10 cellular contexts compared by ENCODE assay signal in genomic region chr2:104976603-104977120, GRCh38.
DNase-seq lines count a peak whose midpoint lies in the region; ATAC-seq, FAIRE-seq and TF ChIP-seq lines count a peak whose summit lies in the region.
"Had no signal": no experiment of that assay in that cellular context is flagged by ENCODE, and none has a peak within 500 bp of the region (broad histone marks: within the 10 kb centered on the region; RNA-seq: fewer than 3 reads in every experiment).

No MANE protein-coding gene starts in this region.

- ATAC-seq in GM18508 (IDR thresholded peaks at IDR 0.05; ENCODE audit: insufficient read depth, unreplicated experiment) = peak; percentile 93
- peak; percentile 95 for ATAC-seq in HG02623 (IDR thresholded peaks at IDR 0.05; ENCODE audit: unreplicated experiment)

- intact Hi-C loops in kidney (cut with DNase I) = no loop called here

- peak overlapping the region; percentile 94 for H2AFZ ChIP-seq in H1 (ENCODE audit: low read length)

- H3K9me3 ChIP-seq in H1 (ENCODE audit: insufficient read depth in 2 of 2, low read depth in 1 of 2, low read length in 1 of 2) (peaks cover 0 to 3% of the 10 kb centered on the region in 2 experiments; a peak in 1 of 4 replicates), kidney (ENCODE audit: control insufficient read depth in 1 of 2, low read length in 2 of 2) (no peaks in the 10 kb centered on the region)

- H4K20me1 ChIP-seq in H1 (replicated peaks in 1 of 2; ENCODE audit: control insufficient read depth in 1 of 2, insufficient read depth in 2 of 2, low read length in 2 of 2) = no peaks in the 10 kb centered on the region

- TF ChIP-seq CTCF in C4-2B (conservative IDR thresholded peaks at IDR 0.05) = peak; percentile 61
- TF ChIP-seq CTCF in H1 (IDR thresholded peaks at IDR 0.05; ENCODE audit: control extremely low read depth in 1 of 3, insufficient read depth in 1 of 3, low read depth in 1 of 3, low read length in 3 of 3) = peak; percentile 57 to 78 (median 60)
- TF ChIP-seq CTCF in kidney (IDR thresholded peaks at IDR 0.05; ENCODE audit: borderline replicate concordance, extremely low read depth, insufficient read depth) = no peak

- H3K4me3 ChIP-seq in H1 (ENCODE audit: extremely low read depth in 1 of 4, insufficient read depth in 2 of 4, low read depth in 3 of 4, low read length in 4 of 4) (no peak overlapping the region), kidney (ENCODE audit: low read length in 2 of 2) (no peak overlapping the region)

- no peak overlapping the region for H2AK5ac ChIP-seq in H1 (ENCODE audit: low read depth, low read length)

- DNase-seq in MV-4-11 (lab: John Stamatoyannopoulos, UW) = peak; percentile 91
- DNase-seq in H1 (ENCODE audit: low read depth in 1 of 2, low spot score in 2 of 2) = peak in 1 of 2 experiments; percentile 63
- DNase-seq in kidney = no peak
- DNase-seq in dermis blood vessel endothelial cell = no peak
- no peak for DNase-seq in 8988T
- DNase-seq: IMR-90 had no signal

- H2BK20ac ChIP-seq in H1 (ENCODE audit: low read length) = no peak overlapping the region

- H3K4ac ChIP-seq in H1 (replicated peaks; ENCODE audit: insufficient read length, low read depth, low read length) = no peak overlapping the region

- no peak overlapping the region for H3K56ac ChIP-seq in H1 (replicated peaks; ENCODE audit: insufficient read length, low read depth, low read length)

- peak; percentile 62 for FAIRE-seq in H1 (lab: Jason Lieb, UNC)
- no peak for FAIRE-seq in kidney (lab: Jason Lieb, UNC)
- FAIRE-seq: endometrium had no signal

- 66% methylated on average over 4 of the region's 4 CpGs; no CpG with 5 or more reads in 1 of the 2 experiments for WGBS in H1 (ENCODE audit: extremely low coverage in 1 of 2, insufficient coverage in 1 of 2, insufficient read length in 1 of 2, insufficient replicate concordance in 2 of 2, low coverage in 1 of 2, low lambda C conversion rate in 2 of 2, missing lambda C conversion rate in 1 of 2), 2 experiments

- no peak overlapping the region; a peak in 1 of 4 replicates for H3K4me2 ChIP-seq in H1 (ENCODE audit: insufficient read depth in 1 of 2, low read depth in 2 of 2, low read length in 2 of 2)

- no peaks in the 10 kb centered on the region; a peak in 1 of 7 replicates for H3K27me3 ChIP-seq in H1 (replicated peaks in 1 of 4; ENCODE audit: control insufficient read depth in 3 of 4, extremely low read depth in 1 of 4, insufficient read depth in 3 of 4, low read length in 3 of 4)

- no peak overlapping the region for H3K27ac ChIP-seq in C4-2B
- no peak overlapping the region for H3K27ac ChIP-seq in H1 (ENCODE audit: low read depth, low read length)
- H3K27ac ChIP-seq in kidney (ENCODE audit: low read depth in 2 of 2, low read length in 2 of 2) = no peak overlapping the region

- POLR2A ChIA-PET in H1 (lab: Charles Lee; ENCODE audit: partially characterized antibody) = no interaction called here

- H3K23ac ChIP-seq in H1 (ENCODE audit: insufficient read length) = no peak overlapping the region

- no peak overlapping the region for H4K5ac ChIP-seq in H1 (ENCODE audit: insufficient read length, low read depth, low read length)

- TF ChIP-seq RAD21 in H1 (IDR thresholded peaks at IDR 0.05 in 1 of 2, conservative IDR thresholded peaks at IDR 0.05 in 1 of 2; ENCODE audit: low read depth in 2 of 2, low read length in 2 of 2) = peak; percentile 36 to 59

- H4K91ac ChIP-seq in H1 (replicated peaks; ENCODE audit: insufficient read length, low read length) = no peak overlapping the region

- H2BK15ac ChIP-seq in H1 (ENCODE audit: low read length) = no peak overlapping the region

- H3K4me1 ChIP-seq in H1 (replicated peaks in 1 of 4; ENCODE audit: control insufficient read depth in 3 of 4, insufficient read depth in 4 of 4, low read length in 3 of 4) = no peaks in the 10 kb centered on the region
- H3K4me1 ChIP-seq in kidney (ENCODE audit: control insufficient read depth in 1 of 2, insufficient read depth in 1 of 2, low read depth in 1 of 2, low read length in 2 of 2) = no peaks in the 10 kb centered on the region

- H3K9ac ChIP-seq in H1 (replicated peaks in 1 of 4; ENCODE audit: extremely low read depth in 1 of 4, low read depth in 3 of 4, low read length in 3 of 4) (no peak overlapping the region), kidney (ENCODE audit: low read length in 2 of 2) (no peak overlapping the region)

- no peak overlapping the region for H3K18ac ChIP-seq in H1 (ENCODE audit: extremely low read depth, low read length)

- H3K23me2 ChIP-seq in H1 (ENCODE audit: low read depth, low read length) = no peaks in the 10 kb centered on the region

- no peaks in the 10 kb centered on the region for H3K79me2 ChIP-seq in H1 (ENCODE audit: control insufficient read depth in 1 of 2, insufficient read depth in 2 of 2, low read length in 2 of 2)

- no peak for TF ChIP-seq POLR2A in H1 (IDR thresholded peaks at IDR 0.05; ENCODE audit: control extremely low read depth in 1 of 2, low read depth in 2 of 2, low read length in 2 of 2)

- no peak for TF ChIP-seq EP300 in H1 (IDR thresholded peaks at IDR 0.05; ENCODE audit: borderline replicate concordance in 1 of 2, low read depth in 2 of 2, low read length in 2 of 2)

- H2BK12ac ChIP-seq in H1 (ENCODE audit: low read depth, low read length) = no peak overlapping the region

- H3K14ac ChIP-seq in H1 (ENCODE audit: insufficient read length) = no peak overlapping the region

- CTCF ChIA-PET in H1 (lab: Charles Lee; ENCODE audit: partially characterized antibody) = interaction anchor here (0.8 to 2.7 kb wide), 9 partner anchors 9 to 139 kb away, joined by 3 to 11 read pairs (median 5); no protein-coding TSS in a partner anchor

- no peak overlapping the region for H4K8ac ChIP-seq in H1 (ENCODE audit: extremely low read depth, insufficient read depth, low read length)

- H3K79me1 ChIP-seq in H1 (ENCODE audit: low read depth, low read length) = no peaks in the 10 kb centered on the region

- H2BK5ac ChIP-seq in H1 (ENCODE audit: low read depth, low read length) = no peak overlapping the region

- H2BK120ac ChIP-seq in H1 (replicated peaks; ENCODE audit: low read depth, low read length) = no peak overlapping the region

- H3K36me3 ChIP-seq in H1 (ENCODE audit: control insufficient read depth in 2 of 4, insufficient read depth in 4 of 4, low read length in 3 of 4) = no peaks in the 10 kb centered on the region
- no peaks in the 10 kb centered on the region for H3K36me3 ChIP-seq in kidney (ENCODE audit: control insufficient read depth in 1 of 2, insufficient read depth in 2 of 2, low read length in 2 of 2)

TF ChIP-seq in H1, 55 proteins besides CTCF, POLR2A, EP300 and RAD21:
- TF ChIP-seq GABPA (IDR thresholded peaks at IDR 0.05; ENCODE audit: borderline replicate concordance, insufficient read depth, low read length) (peak; percentile 69; the same call in 1 of the 2 replicates), GTF2F1 (IDR thresholded peaks at IDR 0.05; ENCODE audit: borderline replicate concordance, low read depth, low read length) (no peak), EGR1 (IDR thresholded peaks at IDR 0.05; ENCODE audit: borderline replicate concordance, low read depth, low read length) (peak; percentile 61; the same call in 1 of the 2 replicates)
TF ChIP-seq in H1: peak in this region for 2.
